10 cellular contexts compared by ENCODE assay signal in genomic region chr9:137269231-137269772, GRCh38. TPM values are rescaled to one million over a fixed set of nuclear protein-coding genes. Genes with fewer than 3 reads are reported as not detected.
DNase-seq lines count a peak whose midpoint lies in the region; ATAC-seq, FAIRE-seq and TF ChIP-seq lines count a peak whose summit lies in the region.
"Had no signal": no experiment of that assay in that cellular context is flagged by ENCODE, and none has a peak within 500 bp of the region (broad histone marks: within the 10 kb centered on the region; RNA-seq: fewer than 3 reads in every experiment).

No MANE protein-coding gene starts in this region.

- H3K4me3 ChIP-seq in bronchial epithelial cell (ENCODE audit: low read depth, low read length) (no peak overlapping the region), lower lobe of right lung (peak overlapping the region; percentile 15)

- H3K27me3 ChIP-seq in bronchial epithelial cell (ENCODE audit: control insufficient read depth, insufficient read depth, low read length) (no peaks in the 10 kb centered on the region), lower lobe of right lung (ENCODE audit: low read depth) (no peaks in the 10 kb centered on the region)

- H3K36me3 ChIP-seq in bronchial epithelial cell (ENCODE audit: control insufficient read depth, insufficient read depth, low read length) (peaks cover 25% of the 10 kb centered on the region), lower lobe of right lung (peaks cover 74% of the 10 kb centered on the region)

- ATAC-seq in lower lobe of right lung (peak; percentile 81 to 87), HG03196 (IDR thresholded peaks at IDR 0.05; ENCODE audit: unreplicated experiment) (no peak)
- ATAC-seq: effector memory CD8-positive, alpha-beta T cell had no signal

- FAIRE-seq in bronchial epithelial cell (lab: Jason Lieb, UNC), result no peak

- intact Hi-C loops in lower lobe of right lung (cut with DNase I), result no loop called here

- no peaks in the 10 kb centered on the region for H3K9me3 ChIP-seq in lower lobe of right lung

- H3K27ac ChIP-seq in 22Rv1, result peak overlapping the region; percentile 98
- peak overlapping the region; percentile 70 for H3K27ac ChIP-seq in lower lobe of right lung

- H3K4me1 ChIP-seq in lower lobe of right lung, result peaks cover 41% of the 10 kb centered on the region

- DNase-seq in HCEC 1CT (peak; percentile 27), bronchial epithelial cell (ENCODE audit: low read depth) (peak; percentile 48), lower lobe of right lung (peak; percentile 84), NCI-H69 (lab: John Stamatoyannopoulos, UW) (no peak), pons (ENCODE audit: low spot score) (no peak), GDM1 (lab: John Stamatoyannopoulos, UW) (no peak)
- DNase-seq: effector memory CD8-positive, alpha-beta T cell; NCI-H774 had no signal

- TF ChIP-seq CTCF in 22Rv1 (IDR thresholded peaks at IDR 0.05) (no peak), bronchial epithelial cell (IDR thresholded peaks at IDR 0.05; ENCODE audit: insufficient read depth, low read length, severe bottlenecking) (no peak), lower lobe of right lung (IDR thresholded peaks at IDR 0.05) (no peak)

RNA-seq across cellular contexts. Expression of gene TOR4A, which starts 8.2 kb away (rescaled TPM):
- total RNA-seq in bronchial epithelial cell, result 18.7 and 25.0 TPM in 2 replicates
- 27.2 TPM for total RNA-seq in lower lobe of right lung

RNA-seq across cellular contexts. Expression of gene NELFB, which starts 14.2 kb away (rescaled TPM):
- total RNA-seq in bronchial epithelial cell (59.8 and 67.9 TPM in 2 replicates), lower lobe of right lung (44.7 TPM)

RNA-seq across cellular contexts. Expression of gene STPG3, which starts 18.2 kb away (rescaled TPM):
- total RNA-seq in bronchial epithelial cell, result not detected in 2 replicates
- total RNA-seq in lower lobe of right lung, result 0.38 TPM

RNA-seq across cellular contexts. Expression of gene TUBB4B, which starts 28.2 kb away (rescaled TPM):
- 82.7 and 193 TPM in 2 replicates for total RNA-seq in bronchial epithelial cell
- total RNA-seq in lower lobe of right lung, result 208 TPM

RNA-seq across cellular contexts. Expression of gene NRARP, which starts 32.8 kb away (rescaled TPM):
- total RNA-seq in bronchial epithelial cell (3.4 and 14.5 TPM in 2 replicates), lower lobe of right lung (6.5 TPM)

Comparison
In these comparisons a context has a peak if more than half of its experiments do, and no peak if none do; other contexts are left out.
1. DNase-seq: peak in HCEC 1CT (single experiment), bronchial epithelial cell (single experiment) and lower lobe of right lung (single experiment); none in NCI-H69 (single experiment), pons (single experiment) and GDM1 (single experiment).